ENCODE assay signal across 8 cellular contexts in the genomic region with DNA sequence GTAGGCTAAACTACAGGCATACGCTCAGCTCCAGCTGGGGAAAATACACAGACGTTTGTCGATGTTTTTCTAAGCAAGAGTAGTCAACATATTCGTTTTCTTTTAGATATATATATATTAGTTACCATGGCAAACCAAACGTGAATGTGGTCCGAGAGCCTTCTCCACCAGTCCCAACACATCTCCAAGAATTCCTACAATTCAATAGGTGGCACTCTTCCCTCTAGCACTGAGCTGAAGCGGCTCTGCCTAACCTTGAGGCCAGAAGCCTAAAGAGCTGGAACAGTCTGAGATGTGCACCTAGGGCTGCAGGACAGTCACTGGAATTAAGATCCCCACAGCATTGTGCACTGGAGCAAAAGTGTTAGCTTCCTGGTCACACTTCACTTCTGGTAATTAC.
A peak's percentile ranks its signal among the peaks of the same experiment; 100 is the strongest.
DNase-seq lines count a peak whose midpoint lies in the region; ATAC-seq and TF ChIP-seq lines count a peak whose summit lies in the region.

No MANE protein-coding gene starts in this region.

- no peak overlapping the region for H3K27ac Mint-ChIP-seq in osteocyte (ENCODE audit: unreplicated experiment)

- H3K27me3 Mint-ChIP-seq in osteocyte (ENCODE audit: unreplicated experiment), result no peaks in the 10 kb centered on the region

- H3K4me1 Mint-ChIP-seq in osteocyte (ENCODE audit: unreplicated experiment), result no peaks in the 10 kb centered on the region

- H3K4me3 Mint-ChIP-seq in osteocyte (ENCODE audit: unreplicated experiment), result no peak overlapping the region

- DNase-seq in G401 (ENCODE audit: low spot score) (peak; percentile 27), NCI-H2227 treated with DMSO at 0.1 percent for 48 hours (lab: John Stamatoyannopoulos, UW) (peak; percentile 27), osteocyte (ENCODE audit: extremely low spot score, unreplicated experiment) (no peak)
- no peak for DNase-seq in activated CD4-positive, CD25-positive, alpha-beta regulatory T cell treated with anti-CD3 and anti-CD28 coated beads, Interleukin-2, amount 50 U/mL, for 72 hours
- no peak for DNase-seq in activated naive CD4-positive, alpha-beta T cell (lab: John Stamatoyannopoulos, UW)
- DNase-seq in stimulated activated CD4-positive, alpha-beta T cell treated with anti-CD3 and anti-CD28 coated beads, Interleukin-12 subunit alpha, Interleukin-12 subunit beta, amount 100 ng/mL, for 4 hours, result no peak

- in situ Hi-C loops in G401 (cut with HindIII; ENCODE audit: low sequenced_read_pairs), result no loop called here

- H3K36me3 Mint-ChIP-seq in osteocyte (ENCODE audit: unreplicated experiment), result peaks cover 3% of the 10 kb centered on the region

- no peaks in the 10 kb centered on the region for H3K9me3 Mint-ChIP-seq in osteocyte (ENCODE audit: unreplicated experiment)

- ATAC-seq in esophagus mucosa (peak; percentile 42), HG03342 (IDR thresholded peaks at IDR 0.05; ENCODE audit: unreplicated experiment) (no peak)

- peak; percentile 41 for TF ChIP-seq CTCF in osteocyte (IDR thresholded peaks at IDR 0.05)

Comparison
In these comparisons a context has a peak if more than half of its experiments do, and no peak if none do; other contexts are left out.
1. DNase-seq: peak in G401 (single experiment) and NCI-H2227 treated with DMSO at 0.1 percent for 48 hours (single experiment); none in osteocyte (single experiment), activated CD4-positive, CD25-positive, alpha-beta regulatory T cell treated with anti-CD3 and anti-CD28 coated beads, Interleukin-2, amount 50 U/mL, for 72 hours (single experiment), activated naive CD4-positive, alpha-beta T cell (0 of 4) and stimulated activated CD4-positive, alpha-beta T cell treated with anti-CD3 and anti-CD28 coated beads, Interleukin-12 subunit alpha, Interleukin-12 subunit beta, amount 100 ng/mL, for 4 hours (single experiment).